ENCODE assay signal across 14 cellular contexts in the genomic region with DNA sequence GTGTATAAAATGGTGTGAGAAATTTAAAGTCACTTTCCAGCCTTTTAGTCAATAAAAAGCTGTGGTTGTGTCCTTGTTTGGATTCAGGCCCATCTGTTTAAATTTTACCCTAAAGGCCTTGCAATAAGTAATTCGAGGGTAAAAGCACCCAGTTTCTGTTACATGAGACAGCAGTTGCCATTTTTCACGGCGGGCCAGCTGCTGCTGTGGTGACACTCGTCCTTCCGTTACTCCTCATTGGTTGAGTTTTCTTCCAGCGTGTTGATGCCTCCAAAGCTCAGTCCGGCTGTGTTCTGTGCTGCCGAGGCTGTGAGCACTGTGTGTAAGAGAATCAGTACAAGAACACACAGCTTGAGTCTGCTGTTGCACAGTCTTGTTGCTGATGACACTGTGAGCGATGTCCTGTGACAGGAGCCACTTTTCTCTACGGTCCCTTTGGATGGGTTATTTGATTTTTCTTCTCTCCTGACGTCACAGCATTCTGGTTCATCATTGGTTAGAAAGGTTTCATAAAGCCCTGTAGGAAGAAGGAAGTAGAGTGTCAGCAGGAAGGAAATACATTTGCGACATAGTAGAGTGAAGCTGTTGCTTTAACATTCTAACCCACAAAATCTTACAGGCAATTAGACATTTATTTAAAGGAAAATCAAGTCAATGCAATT.
"Had no signal": no experiment of that assay in that cellular context is flagged by ENCODE, and none has a peak within 500 bp of the region (broad histone marks: within the 10 kb centered on the region; RNA-seq: fewer than 3 reads in every experiment).

No MANE protein-coding gene starts in this region.

- H3K27me3 ChIP-seq: foreskin keratinocyte, heart right ventricle, stomach, uterus had no signal

- H3K79me2 ChIP-seq: parathyroid adenoma had no signal

- H3K9me3 ChIP-seq: stomach, uterus had no signal

- H3K36me3 ChIP-seq: heart right ventricle, stomach, uterus had no signal

- H3K27ac ChIP-seq: foreskin keratinocyte, heart right ventricle, parathyroid adenoma, skin epidermis, stomach, uterus had no signal

- H3K4me1 ChIP-seq: foreskin keratinocyte, heart right ventricle, parathyroid adenoma, stomach, uterus had no signal

- H3K4me3 ChIP-seq: heart right ventricle, skin epidermis, stomach, uterus had no signal

- H2AFZ ChIP-seq: parathyroid adenoma had no signal

- DNase-seq: activated CD4-positive, alpha-beta T cell treated with anti-CD3 and anti-CD28 coated beads for 48 hours; activated CD8-positive, alpha-beta memory T cell treated with anti-CD3 and anti-CD28 coated beads, Interleukin-2, amount 50 U/mL, for 48 hours; activated CD8-positive, alpha-beta T cell treated with anti-CD3 and anti-CD28 coated beads, Interleukin-2, amount 10 ng/mL, durations not matched to agents 7 days and 5 days; activated naive CD4-positive, alpha-beta T cell; foreskin keratinocyte; heart right ventricle; kidney; naive B cell; retina; stimulated activated CD4-positive, alpha-beta T cell treated with anti-CD3 and anti-CD28 coated beads, Interleukin-4, amount 100 ng/mL, for 4 hours; stomach; uterus had no signal

- H3K9ac ChIP-seq: parathyroid adenoma had no signal
